26 cellular contexts compared by ENCODE assay signal in the genomic region with DNA sequence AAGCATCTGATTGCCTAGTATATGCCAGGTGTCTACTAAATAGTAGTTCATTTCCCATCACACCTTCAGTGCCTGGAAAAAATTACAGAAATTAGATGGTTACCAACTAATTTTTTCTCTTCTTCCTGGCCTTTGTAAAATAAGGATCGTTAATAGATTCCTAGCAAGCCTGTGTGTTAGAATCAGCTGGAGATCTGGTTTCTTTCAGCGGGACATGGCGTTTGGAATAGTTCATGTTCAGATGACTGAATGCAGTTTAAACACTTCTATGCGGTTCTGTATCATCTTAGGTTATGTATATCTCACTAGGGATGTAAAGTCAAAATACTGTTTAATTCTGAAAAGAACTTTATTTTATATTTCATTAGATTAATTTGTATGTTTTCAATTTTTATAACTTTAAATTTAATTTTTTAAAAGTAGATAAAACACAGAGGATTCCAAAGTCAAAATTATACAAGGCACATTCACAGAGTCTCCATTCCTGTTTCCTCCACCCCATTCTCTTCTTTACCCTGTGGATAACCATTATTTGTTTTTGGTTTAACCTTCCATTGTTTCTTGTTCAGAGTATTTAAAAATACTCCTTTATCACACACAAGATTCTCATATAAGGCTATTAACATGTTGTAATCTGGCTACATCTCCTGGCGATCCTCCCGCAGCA.
DNase-seq lines count a peak whose midpoint lies in the region; ATAC-seq, FAIRE-seq and TF ChIP-seq lines count a peak whose summit lies in the region.
"Had no signal": no experiment of that assay in that cellular context is flagged by ENCODE, and none has a peak within 500 bp of the region (broad histone marks: within the 10 kb centered on the region; RNA-seq: fewer than 3 reads in every experiment).

No MANE protein-coding gene starts in this region.

- H3K4me1 Mint-ChIP-seq in activated naive CD4-positive, alpha-beta T cell treated with anti-CD3 and anti-CD28 coated beads for 36 hours (ENCODE audit: low read depth) = no peaks in the 10 kb centered on the region
- H3K4me1 Mint-ChIP-seq: activated naive CD4-positive, alpha-beta T cell treated with anti-CD3 and anti-CD28 coated beads, Interleukin-2, amount 50 U/mL, for 24 hours; stimulated activated naive B cell treated with anti-CD40 and anti-IgM and Interleukin-4, amounts not matched to agents 10 μg/mL and 1 μg/mL and 100 μg/mL, for 72 hours had no signal

- H4K20me1 ChIP-seq in HCT116 (ENCODE audit: insufficient read depth) (no peaks in the 10 kb centered on the region), keratinocyte (ENCODE audit: control insufficient read depth, extremely low read depth, insufficient read depth, low read length) (peaks cover 4% of the 10 kb centered on the region)

- H3K4me2 ChIP-seq in HCT116 (ENCODE audit: low read length) = peak overlapping the region; percentile 69
- H3K4me2 ChIP-seq in keratinocyte (ENCODE audit: control insufficient read depth, extremely low read depth, insufficient read depth, low read depth, low read length) = peak overlapping the region; percentile 49

- dilution Hi-C loops in keratinocyte (cut with MboI; ENCODE audit: extremely low pct_ligation_motif_present, low sequenced_read_pairs) = no loop called here

- H3K9me1 ChIP-seq in keratinocyte (ENCODE audit: control insufficient read depth, extremely low read depth, insufficient read depth, low read length) = peaks cover 3% of the 10 kb centered on the region

- peak; percentile 26 for ATAC-seq in HCT116
- peak; percentile 43; the same call in 2 of the 3 replicates for ATAC-seq in SK-N-SH treated with all-trans-retinoic acid at 6 μM for 48 hours
- ATAC-seq: stimulated activated naive B cell treated with anti-CD40 and anti-IgM and Interleukin-4, amounts not matched to agents 10 μg/mL and 1 μg/mL and 100 μg/mL, for 72 hours had no signal

- POLR2A ChIA-PET in HCT116 (lab: Charles Lee) = no interaction called here

- H3K27ac Mint-ChIP-seq in activated naive CD4-positive, alpha-beta T cell treated with anti-CD3 and anti-CD28 coated beads for 36 hours = no peak overlapping the region
- H3K27ac Mint-ChIP-seq: activated CD4-positive, alpha-beta memory T cell treated with anti-CD3 and anti-CD28 coated beads, Interleukin-2, amount 10 ng/mL, durations not matched to agents 7 days and 5 days; activated naive CD4-positive, alpha-beta T cell treated with anti-CD3 and anti-CD28 coated beads, Interleukin-2, amount 50 U/mL, for 24 hours; stimulated activated naive B cell treated with anti-CD40 and anti-IgM and Interleukin-4, amounts not matched to agents 10 μg/mL and 1 μg/mL and 100 μg/mL, for 72 hours had no signal

- H3K79me2 ChIP-seq in HCT116 (ENCODE audit: insufficient read depth, low read length) = 0 out of 2 replicates have a peak, but pooled peaks cover under 1% of the 10 kb centered on the region
- H3K79me2 ChIP-seq in keratinocyte (ENCODE audit: control insufficient read depth, insufficient read depth, low read length) = no peaks in the 10 kb centered on the region

- no peak for TF ChIP-seq EP300 in sigmoid colon (IDR thresholded peaks at IDR 0.05)

- TF ChIP-seq POLR2A in HCT116 (IDR thresholded peaks at IDR 0.05; ENCODE audit: borderline replicate concordance, extremely low read depth, insufficient read depth, insufficient read length) (no peak), sigmoid colon (IDR thresholded peaks at IDR 0.05) (no peak)

- H3K9me3 Mint-ChIP-seq in activated naive CD4-positive, alpha-beta T cell treated with anti-CD3 and anti-CD28 coated beads for 36 hours = no peaks in the 10 kb centered on the region
- H3K9me3 Mint-ChIP-seq: activated CD4-positive, alpha-beta memory T cell treated with anti-CD3 and anti-CD28 coated beads, Interleukin-2, amount 10 ng/mL, durations not matched to agents 7 days and 5 days; activated naive CD4-positive, alpha-beta T cell treated with anti-CD3 and anti-CD28 coated beads, Interleukin-2, amount 50 U/mL, for 24 hours; central memory CD8-positive, alpha-beta T cell; nephron progenitor cell; stimulated activated naive B cell treated with anti-CD40 and anti-IgM and Interleukin-4, amounts not matched to agents 10 μg/mL and 1 μg/mL and 100 μg/mL, for 72 hours had no signal

- BruUV-seq in HCT116 (replicated peaks; lab: Mats Ljungman, UMichigan) = no TSS peak

- RAD21 ChIA-PET in HCT116 (lab: Charles Lee; ENCODE audit: low non-redundant PET in 1 of 2, low total read pairs in 2 of 2, uncharacterized antibody in 2 of 2, unreplicated experiment in 2 of 2) = no interaction called here

- no peaks in the 10 kb centered on the region for H3K9me3 ChIP-seq in HCT116 (ENCODE audit: control insufficient read depth in 1 of 2, insufficient read depth in 1 of 2, low read depth in 1 of 2, low read length in 2 of 2)
- no peaks in the 10 kb centered on the region for H3K9me3 ChIP-seq in keratinocyte (ENCODE audit: control insufficient read depth, low read depth, low read length)
- H3K9me3 ChIP-seq in sigmoid colon = no peaks in the 10 kb centered on the region
- H3K9me3 ChIP-seq: Caco-2 had no signal

- H3K27me3 ChIP-seq in HCT116 (ENCODE audit: insufficient read depth, low read length) (no peaks in the 10 kb centered on the region), keratinocyte (ENCODE audit: control insufficient read depth, extremely low read depth, insufficient read depth, low read length) (no peaks in the 10 kb centered on the region), sigmoid colon (no peaks in the 10 kb centered on the region)
- H3K27me3 ChIP-seq: dorsolateral prefrontal cortex had no signal

- peak overlapping the region in 1 of 2 experiments; percentile 24; a peak in 1 of 4 replicates for H3K4me3 ChIP-seq in HCT116 (replicated peaks in 1 of 2; ENCODE audit: low read depth in 1 of 2, low read length in 2 of 2)
- H3K4me3 ChIP-seq in keratinocyte (ENCODE audit: control insufficient read depth in 2 of 3, extremely low read depth in 1 of 3, insufficient read depth in 2 of 3, low read depth in 1 of 3, low read length in 3 of 3) = no peak overlapping the region
- H3K4me3 ChIP-seq in sigmoid colon = no peak overlapping the region
- H3K4me3 ChIP-seq: dorsolateral prefrontal cortex had no signal

- H3K36me3 ChIP-seq in HCT116 (ENCODE audit: control insufficient read depth in 1 of 2, insufficient read depth in 2 of 2, low read length in 2 of 2) = peaks cover 0 to 5% of the 10 kb centered on the region in 2 experiments; a peak in 1 of 4 replicates
- peaks cover 6 to 14% of the 10 kb centered on the region in 2 experiments for H3K36me3 ChIP-seq in keratinocyte (ENCODE audit: control insufficient read depth in 2 of 2, extremely low read depth in 1 of 2, insufficient read depth in 2 of 2, low read length in 2 of 2)
- H3K36me3 ChIP-seq in sigmoid colon = peaks cover 0 to 9% (median 3%) of the 10 kb centered on the region in 4 donors

- 89 to 92% methylated on average over 6 of the region's 6 CpGs for WGBS in sigmoid colon, 2 donors

- H3K27ac ChIP-seq in HCT116 (ENCODE audit: low read depth, low read length) (peak overlapping the region; percentile 27; the same call in 1 of the 2 replicates), keratinocyte (ENCODE audit: control insufficient read depth, insufficient read depth, low read length) (peak overlapping the region; percentile 50), sigmoid colon (peak overlapping the region in 3 of 4 donors; percentile 60 to 76 (median 72))
- H3K27ac ChIP-seq: C4-2B had no signal

- FAIRE-seq in keratinocyte (lab: Jason Lieb, UNC) (no peak), RCC 7860 (lab: Jason Lieb, UNC) (no peak)
- FAIRE-seq: kidney had no signal

- H3K9ac ChIP-seq in HCT116 (ENCODE audit: low read length) (no peak overlapping the region), keratinocyte (ENCODE audit: control insufficient read depth, extremely low read depth, insufficient read depth, low read length) (no peak overlapping the region)

- no peak for TF ChIP-seq RAD21 in HCT116 (IDR thresholded peaks at IDR 0.05; ENCODE audit: low read depth)

- no peaks in the 10 kb centered on the region for H3K9me2 ChIP-seq in HCT116 (ENCODE audit: insufficient read depth)

- intact Hi-C loops in HCT116 (cut with micrococcal nuclease) = no loop called here
- intact Hi-C loops in sigmoid colon (cut with DNase I) = no loop called here
- intact Hi-C loops in activated naive CD4-positive, alpha-beta T cell treated with anti-CD3 and anti-CD28 coated beads for 36 hours (cut with micrococcal nuclease) = no loop called here

- CTCF ChIA-PET in HCT116 (lab: Charles Lee) = no interaction called here
- CTCF ChIA-PET in activated naive CD4-positive, alpha-beta T cell treated with anti-CD3 and anti-CD28 coated beads for 36 hours (lab: Charles Lee) = no interaction called here

- no peak overlapping the region for H2AFZ ChIP-seq in HCT116 (ENCODE audit: low read depth, low read length, poor library complexity, severe bottlenecking)
- no peak overlapping the region for H2AFZ ChIP-seq in keratinocyte (ENCODE audit: control insufficient read depth, low read length)

- H3K4me3 Mint-ChIP-seq in activated naive CD4-positive, alpha-beta T cell treated with anti-CD3 and anti-CD28 coated beads for 36 hours = no peak overlapping the region
- H3K4me3 Mint-ChIP-seq: activated CD4-positive, alpha-beta memory T cell treated with anti-CD3 and anti-CD28 coated beads, Interleukin-2, amount 10 ng/mL, durations not matched to agents 7 days and 5 days; activated naive CD4-positive, alpha-beta T cell treated with anti-CD3 and anti-CD28 coated beads, Interleukin-2, amount 50 U/mL, for 24 hours; central memory CD8-positive, alpha-beta T cell; nephron progenitor cell; stimulated activated naive B cell treated with anti-CD40 and anti-IgM and Interleukin-4, amounts not matched to agents 10 μg/mL and 1 μg/mL and 100 μg/mL, for 72 hours had no signal

- TF ChIP-seq CTCF in HCT116 (IDR thresholded peaks at IDR 0.05 in 2 of 3, conservative IDR thresholded peaks at IDR 0.05 in 1 of 3; ENCODE audit: borderline replicate concordance in 1 of 3, insufficient read depth in 1 of 3, low read depth in 2 of 3, low read length in 2 of 3) (no peak), keratinocyte (optimal IDR thresholded peaks at IDR 0.05 in 1 of 3, IDR thresholded peaks at IDR 0.05 in 1 of 3, conservative IDR thresholded peaks at IDR 0.05 in 1 of 3; ENCODE audit: extremely low read depth in 1 of 3, insufficient read depth in 2 of 3, low read length in 3 of 3) (no peak), sigmoid colon (IDR thresholded peaks at IDR 0.05) (no peak)

- peaks cover 17% of the 10 kb centered on the region for H3K36me3 Mint-ChIP-seq in activated naive CD4-positive, alpha-beta T cell treated with anti-CD3 and anti-CD28 coated beads for 36 hours (ENCODE audit: low read depth)

- H3K27me3 Mint-ChIP-seq in activated naive CD4-positive, alpha-beta T cell treated with anti-CD3 and anti-CD28 coated beads for 36 hours (ENCODE audit: low read depth) = no peaks in the 10 kb centered on the region
- H3K27me3 Mint-ChIP-seq: activated CD4-positive, alpha-beta memory T cell treated with anti-CD3 and anti-CD28 coated beads, Interleukin-2, amount 10 ng/mL, durations not matched to agents 7 days and 5 days; activated naive CD4-positive, alpha-beta T cell treated with anti-CD3 and anti-CD28 coated beads, Interleukin-2, amount 50 U/mL, for 24 hours; central memory CD8-positive, alpha-beta T cell; stimulated activated naive B cell treated with anti-CD40 and anti-IgM and Interleukin-4, amounts not matched to agents 10 μg/mL and 1 μg/mL and 100 μg/mL, for 72 hours had no signal

- DNase-seq in HCT116 (ENCODE audit: low read depth, low spot score) = no peak
- DNase-seq in keratinocyte (ENCODE audit: low read depth, low spot score) = no peak
- DNase-seq in sigmoid colon = no peak
- no peak for DNase-seq in RCC 7860 (ENCODE audit: low spot score)
- no peak for DNase-seq in DMS 273 (lab: John Stamatoyannopoulos, UW; ENCODE audit: unreplicated experiment)
- no peak for DNase-seq in activated naive CD4-positive, alpha-beta T cell treated with anti-CD3 and anti-CD28 coated beads for 36 hours
- no peak for DNase-seq in AG08395 (ENCODE audit: low spot score)
- DNase-seq: activated CD4-positive, alpha-beta memory T cell treated with anti-CD3 and anti-CD28 coated beads, Interleukin-2, amount 10 ng/mL, durations not matched to agents 7 days and 5 days; activated CD4-positive, alpha-beta T cell treated with anti-CD3 and anti-CD28 coated beads for 1 hour; activated CD8-positive, alpha-beta memory T cell treated with anti-CD3 and anti-CD28 coated beads, Interleukin-2, amount 50 U/mL, for 48 hours; aorta; Caco-2; dorsolateral prefrontal cortex; head of caudate nucleus; Kasumi-1; kidney; NCI-H446 treated with DMSO at 0.1 percent for 48 hours; NCI-H82; nephron progenitor cell; right cardiac atrium; SHP77 treated with DMSO at 0.1 percent for 48 hours; stimulated activated naive B cell treated with anti-CD40 and anti-IgM and Interleukin-4, amounts not matched to agents 10 μg/mL and 1 μg/mL and 100 μg/mL, for 72 hours had no signal

- H3K4me1 ChIP-seq in HCT116 (ENCODE audit: control insufficient read depth in 1 of 2, insufficient read depth in 2 of 2, low read length in 2 of 2) (peaks cover 17 to 24% of the 10 kb centered on the region in 2 experiments), keratinocyte (ENCODE audit: control insufficient read depth, extremely low read depth, insufficient read depth, low read length) (peaks cover 25% of the 10 kb centered on the region), sigmoid colon (peaks cover 0 to 38% (median 28%) of the 10 kb centered on the region in 4 donors)
- H3K4me1 ChIP-seq: Caco-2 had no signal
